10 cellular contexts compared by ENCODE assay signal in the genomic region with DNA sequence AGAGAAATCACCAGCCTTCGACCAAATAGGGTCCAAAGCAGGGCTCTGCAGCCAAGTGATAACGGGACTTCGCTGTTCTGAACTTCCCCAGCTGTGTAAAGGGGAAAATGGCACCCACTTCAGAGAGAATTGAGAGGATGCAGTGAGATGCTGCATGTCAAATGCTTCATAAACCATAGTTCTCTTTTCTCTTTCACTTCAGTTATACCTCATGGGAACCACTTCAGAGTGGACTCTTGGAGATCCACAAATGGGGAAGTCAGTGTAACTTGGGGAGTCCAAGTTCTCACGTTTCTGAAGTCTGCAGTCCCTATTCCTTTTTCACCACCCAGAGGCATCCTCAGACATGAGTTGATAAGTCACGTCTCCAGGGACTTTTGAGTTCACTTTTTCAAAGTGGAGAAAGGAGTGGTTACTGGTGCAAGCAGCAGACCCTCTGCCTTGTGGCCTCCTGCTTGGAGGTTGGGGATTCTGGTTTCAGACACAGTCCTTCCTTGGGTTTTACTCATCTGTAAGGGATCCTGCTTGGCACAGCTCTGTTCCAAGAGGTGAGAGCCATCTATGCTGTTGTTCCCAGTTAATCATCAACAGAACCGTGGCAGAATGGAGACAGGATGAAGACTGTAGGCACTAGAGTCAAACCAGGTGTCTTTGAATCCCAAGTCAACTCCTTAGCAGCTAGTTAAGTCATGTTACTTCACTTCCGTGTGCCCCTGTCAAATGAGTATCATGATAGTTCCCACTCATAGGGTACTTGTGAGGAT.
DNase-seq lines count a peak whose midpoint lies in the region; ATAC-seq and TF ChIP-seq lines count a peak whose summit lies in the region.
"Had no signal": no experiment of that assay in that cellular context is flagged by ENCODE, and none has a peak within 500 bp of the region (broad histone marks: within the 10 kb centered on the region; RNA-seq: fewer than 3 reads in every experiment).

No MANE protein-coding gene starts in this region.

- H3K4me1 Mint-ChIP-seq in natural killer cell, result peaks cover 30 to 32% of the 10 kb centered on the region in 2 donors
- H3K4me1 Mint-ChIP-seq in natural killer cell treated with Interleukin-12 subunit alpha and Interleukin-12 subunit beta and Interleukin-15 and Interleukin-18, amount 100 ng/mL, for 72 hours (ENCODE audit: low read depth in 2 of 2), result peaks cover 10 to 13% of the 10 kb centered on the region in 2 donors
- H3K4me1 Mint-ChIP-seq in brain, result peaks cover 15% of the 10 kb centered on the region
- peaks cover 12% of the 10 kb centered on the region for H3K4me1 Mint-ChIP-seq in progenitor cell of endocrine pancreas (ENCODE audit: low read depth)
- no peaks in the 10 kb centered on the region for H3K4me1 Mint-ChIP-seq in endothelial cell (ENCODE audit: unreplicated experiment)

- H3K4me3 Mint-ChIP-seq in natural killer cell (no peak overlapping the region), brain (no peak overlapping the region), progenitor cell of endocrine pancreas (ENCODE audit: low read depth) (no peak overlapping the region), endothelial cell (ENCODE audit: unreplicated experiment) (no peak overlapping the region)
- H3K4me3 Mint-ChIP-seq in natural killer cell treated with Interleukin-12 subunit alpha and Interleukin-12 subunit beta and Interleukin-15 and Interleukin-18, amount 100 ng/mL, for 72 hours, result no peak overlapping the region

- no peak for TF ChIP-seq CTCF in natural killer cell (IDR thresholded peaks at IDR 0.05)
- TF ChIP-seq CTCF in brain (conservative IDR thresholded peaks at IDR 0.05), result no peak
- no peak for TF ChIP-seq CTCF in progenitor cell of endocrine pancreas (IDR thresholded peaks at IDR 0.05; ENCODE audit: unreplicated experiment)
- TF ChIP-seq CTCF in endothelial cell (IDR thresholded peaks at IDR 0.05; ENCODE audit: unreplicated experiment), result no peak
- TF ChIP-seq CTCF in esophagus squamous epithelium (IDR thresholded peaks at IDR 0.05), result no peak

- no peak overlapping the region for H3K4me3 ChIP-seq in esophagus squamous epithelium

- no peaks in the 10 kb centered on the region for H3K4me1 ChIP-seq in esophagus squamous epithelium

- H3K9me3 Mint-ChIP-seq in natural killer cell (no peaks in the 10 kb centered on the region), brain (peaks cover 3 to 18% (median 13%) of the 10 kb centered on the region in 5 experiments), progenitor cell of endocrine pancreas (ENCODE audit: low read depth) (peaks cover 3% of the 10 kb centered on the region), endothelial cell (ENCODE audit: unreplicated experiment) (no peaks in the 10 kb centered on the region)
- no peaks in the 10 kb centered on the region for H3K9me3 Mint-ChIP-seq in natural killer cell treated with Interleukin-12 subunit alpha and Interleukin-12 subunit beta and Interleukin-15 and Interleukin-18, amount 100 ng/mL, for 72 hours

- H3K27ac Mint-ChIP-seq in natural killer cell (peak overlapping the region; percentile 15 to 31), brain (peak overlapping the region in 3 of 5 experiments; percentile 32 to 66 (median 41)), progenitor cell of endocrine pancreas (no peak overlapping the region), endothelial cell (ENCODE audit: unreplicated experiment) (no peak overlapping the region)
- H3K27ac Mint-ChIP-seq in natural killer cell treated with Interleukin-12 subunit alpha and Interleukin-12 subunit beta and Interleukin-15 and Interleukin-18, amount 100 ng/mL, for 72 hours, result no peak overlapping the region

- H3K27me3 ChIP-seq in esophagus squamous epithelium, result no peaks in the 10 kb centered on the region

- H3K9me3 ChIP-seq in esophagus squamous epithelium, result no peaks in the 10 kb centered on the region
- H3K9me3 ChIP-seq: SK-N-SH had no signal

- DNase-seq in natural killer cell (no peak), progenitor cell of endocrine pancreas (ENCODE audit: low spot score, unreplicated experiment) (no peak), endothelial cell (ENCODE audit: low spot score) (no peak), esophagus squamous epithelium (lab: John Stamatoyannopoulos, UW) (no peak), retina (no peak)
- no peak for DNase-seq in natural killer cell treated with Interleukin-12 subunit alpha and Interleukin-12 subunit beta and Interleukin-15 and Interleukin-18, amount 100 ng/mL, for 72 hours (ENCODE audit: low spot score)
- DNase-seq: occipital lobe, SK-N-SH had no signal

- intact Hi-C loops in natural killer cell (cut with micrococcal nuclease) (no loop called here), esophagus squamous epithelium (cut with DNase I) (no loop called here)

- 75 to 79% methylated on average over 6 to 7 of the region's 7 CpGs for WGBS in esophagus squamous epithelium, 2 donors

- no peaks in the 10 kb centered on the region for H3K27me3 Mint-ChIP-seq in natural killer cell (ENCODE audit: low read depth in 2 of 2)
- no peaks in the 10 kb centered on the region for H3K27me3 Mint-ChIP-seq in natural killer cell treated with Interleukin-12 subunit alpha and Interleukin-12 subunit beta and Interleukin-15 and Interleukin-18, amount 100 ng/mL, for 72 hours
- no peaks in the 10 kb centered on the region for H3K27me3 Mint-ChIP-seq in brain
- H3K27me3 Mint-ChIP-seq in progenitor cell of endocrine pancreas, result no peaks in the 10 kb centered on the region
- peaks cover 3% of the 10 kb centered on the region for H3K27me3 Mint-ChIP-seq in endothelial cell (ENCODE audit: unreplicated experiment)

- ATAC-seq in natural killer cell (no peak), HG03108 (IDR thresholded peaks at IDR 0.05; ENCODE audit: unreplicated experiment) (peak; percentile 50)
- no peak for ATAC-seq in natural killer cell treated with Interleukin-12 subunit alpha and Interleukin-12 subunit beta and Interleukin-15 and Interleukin-18, amount 100 ng/mL, for 72 hours

- no peak overlapping the region for H3K27ac ChIP-seq in esophagus squamous epithelium

- H3K36me3 ChIP-seq in esophagus squamous epithelium, result no peaks in the 10 kb centered on the region

- TF ChIP-seq POLR2A in esophagus squamous epithelium (IDR thresholded peaks at IDR 0.05), result no peak

- H3K36me3 Mint-ChIP-seq in natural killer cell (no peaks in the 10 kb centered on the region), brain (peaks cover 40% of the 10 kb centered on the region), progenitor cell of endocrine pancreas (ENCODE audit: insufficient read depth) (peaks cover 12% of the 10 kb centered on the region), endothelial cell (ENCODE audit: low read depth, unreplicated experiment) (peaks cover 6% of the 10 kb centered on the region)
- H3K36me3 Mint-ChIP-seq in natural killer cell treated with Interleukin-12 subunit alpha and Interleukin-12 subunit beta and Interleukin-15 and Interleukin-18, amount 100 ng/mL, for 72 hours, result no peaks in the 10 kb centered on the region

Comparison
In these comparisons a context has a peak if more than half of its experiments do, and no peak if none do; other contexts are left out.
1. H3K27ac Mint-ChIP-seq: peak in natural killer cell (2 of 2) and brain (3 of 5); none in natural killer cell treated with Interleukin-12 subunit alpha and Interleukin-12 subunit beta and Interleukin-15 and Interleukin-18, amount 100 ng/mL, for 72 hours (0 of 2), progenitor cell of endocrine pancreas (single experiment) and endothelial cell (single experiment).